ENCODE assay signal across 12 cellular contexts in the genomic region with DNA sequence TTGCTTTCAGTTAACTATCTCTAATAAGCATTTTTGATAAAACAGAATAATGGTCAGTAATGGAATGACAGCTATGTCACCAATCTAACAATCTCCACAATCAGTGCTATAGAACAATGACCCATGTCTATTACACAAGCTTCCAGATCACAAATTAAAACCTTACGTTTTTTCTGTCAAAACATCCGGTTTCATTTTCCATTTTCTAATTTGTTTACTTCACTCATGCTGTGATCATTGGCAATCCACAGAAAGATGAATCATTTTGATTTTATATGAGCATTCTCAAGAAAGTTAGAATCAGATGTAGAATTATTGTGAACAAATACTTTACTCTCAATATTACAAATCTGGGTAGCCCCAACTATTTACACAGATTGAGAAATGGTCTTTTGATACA.
"Had no signal": no experiment of that assay in that cellular context is flagged by ENCODE, and none has a peak within 500 bp of the region (broad histone marks: within the 10 kb centered on the region; RNA-seq: fewer than 3 reads in every experiment).

No MANE protein-coding gene starts in this region.

- H3K27me3 Mint-ChIP-seq: activated CD4-positive, alpha-beta T cell treated with anti-CD3 and anti-CD28 coated beads, Interleukin-2, amount 10 ng/mL, durations not matched to agents 7 days and 5 days; activated naive CD8-positive, alpha-beta T cell; activated T-cell treated with anti-CD3 and anti-CD28 coated beads, Interleukin-2, amount 50 U/mL, for 24 hours had no signal

- ATAC-seq: esophagus mucosa; stimulated activated naive CD8-positive, alpha-beta T cell treated with anti-CD3 and anti-CD28 coated beads, Interleukin-15, Interleukin-2, amounts not matched to agents 100 U/mL and 50 U/mL, for 24 hours; upper lobe of right lung had no signal

- H3K4me3 ChIP-seq: upper lobe of right lung had no signal

- H3K36me3 ChIP-seq: upper lobe of right lung had no signal

- H3K27ac Mint-ChIP-seq: activated CD4-positive, alpha-beta T cell treated with anti-CD3 and anti-CD28 coated beads, Interleukin-2, amount 10 ng/mL, durations not matched to agents 7 days and 5 days; activated naive CD8-positive, alpha-beta T cell; activated T-cell treated with anti-CD3 and anti-CD28 coated beads, Interleukin-2, amount 50 U/mL, for 24 hours had no signal

- H3K36me3 Mint-ChIP-seq: activated naive CD8-positive, alpha-beta T cell had no signal

- H3K27ac ChIP-seq: upper lobe of right lung had no signal

- H3K4me1 Mint-ChIP-seq: activated CD4-positive, alpha-beta T cell treated with anti-CD3 and anti-CD28 coated beads, Interleukin-2, amount 10 ng/mL, durations not matched to agents 7 days and 5 days had no signal

- H3K4me3 Mint-ChIP-seq: activated CD4-positive, alpha-beta T cell treated with anti-CD3 and anti-CD28 coated beads, Interleukin-2, amount 10 ng/mL, durations not matched to agents 7 days and 5 days; activated naive CD8-positive, alpha-beta T cell; activated T-cell treated with anti-CD3 and anti-CD28 coated beads, Interleukin-2, amount 50 U/mL, for 24 hours had no signal

- H3K9me3 ChIP-seq: upper lobe of right lung had no signal

- DNase-seq: activated CD4-positive, alpha-beta T cell treated with anti-CD3 and anti-CD28 coated beads, Interleukin-2, amount 10 ng/mL, durations not matched to agents 7 days and 5 days; activated CD4-positive, CD25-positive, alpha-beta regulatory T cell; activated effector memory CD4-positive, alpha-beta T cell treated with Interleukin-2 at 50 U/mL for 16 hours; activated T-cell treated with anti-CD3 and anti-CD28 coated beads, Interleukin-2, amount 50 U/mL, for 24 hours; aorta; kidney glomerular epithelial cell; stimulated activated CD4-positive, alpha-beta T cell treated with anti-CD3 and anti-CD28 coated beads, Interleukin-12 subunit alpha, Interleukin-12 subunit beta, amount 100 ng/mL, for 4 hours; stimulated activated naive CD8-positive, alpha-beta T cell treated with anti-CD3 and anti-CD28 coated beads, Interleukin-15, Interleukin-2, amounts not matched to agents 100 U/mL and 50 U/mL, for 24 hours; T-helper 2 cell; upper lobe of right lung had no signal

- H3K4me1 ChIP-seq: upper lobe of right lung had no signal

- H3K9me3 Mint-ChIP-seq: activated T-cell treated with anti-CD3 and anti-CD28 coated beads, Interleukin-2, amount 50 U/mL, for 24 hours had no signal

- H3K27me3 ChIP-seq: upper lobe of right lung had no signal
